13 cellular contexts compared by ENCODE assay signal in genomic region chr17:42071810-42072209, GRCh38. TPM values are rescaled to one million over a fixed set of nuclear protein-coding genes. Genes with fewer than 3 reads are reported as not detected.
DNase-seq lines count a peak whose midpoint lies in the region; ATAC-seq lines count a peak whose summit lies in the region.
"Had no signal": no experiment of that assay in that cellular context is flagged by ENCODE, and none has a peak within 500 bp of the region (broad histone marks: within the 10 kb centered on the region; RNA-seq: fewer than 3 reads in every experiment).

No MANE protein-coding gene starts in this region.

- no peak overlapping the region for H3K27ac ChIP-seq in BLaER1
- H3K27ac ChIP-seq: SJSA1, thyroid gland had no signal

- no peaks in the 10 kb centered on the region for H3K9me3 Mint-ChIP-seq in activated T-helper 1 cell treated with anti-CD3 and anti-CD28 coated beads, Interleukin-12 subunit alpha, Interleukin-12 subunit beta, Interleukin-2, Interleukin-4 antibody, amounts not matched to agents 30 ng/mL and 10 ng/mL and 1 ng/mL, durations not matched to agents 14 hours and 24 hours and 36 hours
- H3K9me3 Mint-ChIP-seq in naive thymus-derived CD8-positive, alpha-beta T cell, result no peaks in the 10 kb centered on the region

- H3K4me2 ChIP-seq in BLaER1, result peak overlapping the region; percentile 68

- H3K27ac Mint-ChIP-seq in activated T-helper 1 cell treated with anti-CD3 and anti-CD28 coated beads, Interleukin-12 subunit alpha, Interleukin-12 subunit beta, Interleukin-2, Interleukin-4 antibody, amounts not matched to agents 30 ng/mL and 10 ng/mL and 1 ng/mL, durations not matched to agents 14 hours and 24 hours and 36 hours, result no peak overlapping the region
- peak overlapping the region in 3 of 10 donors; percentile 40 to 52 (median 43) for H3K27ac Mint-ChIP-seq in naive thymus-derived CD8-positive, alpha-beta T cell

- peaks cover 27% of the 10 kb centered on the region for H3K27me3 Mint-ChIP-seq in activated T-helper 1 cell treated with anti-CD3 and anti-CD28 coated beads, Interleukin-12 subunit alpha, Interleukin-12 subunit beta, Interleukin-2, Interleukin-4 antibody, amounts not matched to agents 30 ng/mL and 10 ng/mL and 1 ng/mL, durations not matched to agents 14 hours and 24 hours and 36 hours (ENCODE audit: insufficient read depth)
- peaks cover 1 to 18% (median 7%) of the 10 kb centered on the region in 5 donors for H3K27me3 Mint-ChIP-seq in naive thymus-derived CD8-positive, alpha-beta T cell

- no peak overlapping the region for H3K4me3 ChIP-seq in BLaER1
- peak overlapping the region; percentile 34 for H3K4me3 ChIP-seq in HAP-1

- no peak overlapping the region for H3K9ac ChIP-seq in BLaER1

- H3K9me3 ChIP-seq in BLaER1, result no peaks in the 10 kb centered on the region
- H3K9me3 ChIP-seq in HAP-1, result no peaks in the 10 kb centered on the region
- H3K9me3 ChIP-seq: SJSA1, thyroid gland had no signal

- POLR2A ChIA-PET in naive thymus-derived CD8-positive, alpha-beta T cell (lab: Charles Lee), result interaction anchor here (0.5 to 1.3 kb wide), 2 partner anchors 41 to 153 kb away, joined by 3 to 5 read pairs; partner anchors contain the start of genes ACLY and DHX58

- intact Hi-C loops in activated T-helper 1 cell treated with anti-CD3 and anti-CD28 coated beads, Interleukin-12 subunit alpha, Interleukin-12 subunit beta, Interleukin-2, Interleukin-4 antibody, amounts not matched to agents 30 ng/mL and 10 ng/mL and 1 ng/mL, durations not matched to agents 14 hours and 24 hours and 36 hours (cut with micrococcal nuclease), result no loop called here

- peak; percentile 30 to 63 for ATAC-seq in naive thymus-derived CD8-positive, alpha-beta T cell
- ATAC-seq in GM18861 (IDR thresholded peaks at IDR 0.05; ENCODE audit: unreplicated experiment), result no peak

- H3K4me1 Mint-ChIP-seq in activated T-helper 1 cell treated with anti-CD3 and anti-CD28 coated beads, Interleukin-12 subunit alpha, Interleukin-12 subunit beta, Interleukin-2, Interleukin-4 antibody, amounts not matched to agents 30 ng/mL and 10 ng/mL and 1 ng/mL, durations not matched to agents 14 hours and 24 hours and 36 hours (ENCODE audit: low read depth), result peaks cover 11% of the 10 kb centered on the region
- peaks cover 5 to 23% (median 8%) of the 10 kb centered on the region in 4 donors for H3K4me1 Mint-ChIP-seq in naive thymus-derived CD8-positive, alpha-beta T cell

- in situ Hi-C loops in HAP-1 (cut with MboI; ENCODE audit: low sequenced_read_pairs), result no loop called here

- H3K36me3 ChIP-seq in BLaER1 (no peaks in the 10 kb centered on the region), HAP-1 (replicated peaks) (no peaks in the 10 kb centered on the region)
- H3K36me3 ChIP-seq: SJSA1, thyroid gland had no signal

- 0 out of 2 replicates have a peak, but pooled peaks cover 12% of the 10 kb centered on the region for H4K20me1 ChIP-seq in BLaER1

- H3K36me3 Mint-ChIP-seq in activated T-helper 1 cell treated with anti-CD3 and anti-CD28 coated beads, Interleukin-12 subunit alpha, Interleukin-12 subunit beta, Interleukin-2, Interleukin-4 antibody, amounts not matched to agents 30 ng/mL and 10 ng/mL and 1 ng/mL, durations not matched to agents 14 hours and 24 hours and 36 hours (ENCODE audit: low read depth), result no peaks in the 10 kb centered on the region
- no peaks in the 10 kb centered on the region for H3K36me3 Mint-ChIP-seq in naive thymus-derived CD8-positive, alpha-beta T cell

- H3K4me3 Mint-ChIP-seq in activated T-helper 1 cell treated with anti-CD3 and anti-CD28 coated beads, Interleukin-12 subunit alpha, Interleukin-12 subunit beta, Interleukin-2, Interleukin-4 antibody, amounts not matched to agents 30 ng/mL and 10 ng/mL and 1 ng/mL, durations not matched to agents 14 hours and 24 hours and 36 hours, result peak overlapping the region; percentile 47
- H3K4me3 Mint-ChIP-seq in naive thymus-derived CD8-positive, alpha-beta T cell, result peak overlapping the region; percentile 71 to 87 (median 73)

- H3K4me1 ChIP-seq in BLaER1 (peaks cover 22% of the 10 kb centered on the region), HAP-1 (peaks cover 4% of the 10 kb centered on the region; the same call in 1 of the 2 replicates)

- peak in 1 of 2 experiments; percentile 27 for DNase-seq in HAP-1 (ENCODE audit: low spot score in 2 of 2)
- no peak for DNase-seq in activated T-helper 1 cell treated with anti-CD3 and anti-CD28 coated beads, Interleukin-12 subunit alpha, Interleukin-12 subunit beta, Interleukin-2, Interleukin-4 antibody, amounts not matched to agents 30 ng/mL and 10 ng/mL and 1 ng/mL, durations not matched to agents 14 hours and 24 hours and 36 hours (ENCODE audit: low spot score)
- peak in 1 of 10 donors; percentile 17 for DNase-seq in naive thymus-derived CD8-positive, alpha-beta T cell
- no peak for DNase-seq in NCI-H226
- no peak for DNase-seq in HUDEP-2 (lab: John Stamatoyannopoulos, UW; ENCODE audit: unreplicated experiment in 76 of 76)
- DNase-seq in NCI-H524 treated with DMSO at 0.1 percent for 48 hours (lab: John Stamatoyannopoulos, UW), result no peak
- DNase-seq: central memory CD4-positive, alpha-beta T cell; NCI-H1092 treated with DMSO at 0.1 percent for 48 hours had no signal

- H3K27me3 ChIP-seq in BLaER1 (peaks cover 40% of the 10 kb centered on the region), HAP-1 (ENCODE audit: low read depth) (no peaks in the 10 kb centered on the region)

RNA-seq across cellular contexts. Expression of gene C17orf113, which starts 21.4 kb away (rescaled TPM):
- 0.05 TPM in 2 replicates for total RNA-seq in activated T-helper 1 cell treated with anti-CD3 and anti-CD28 coated beads, Interleukin-12 subunit alpha, Interleukin-12 subunit beta, Interleukin-2, Interleukin-4 antibody, amounts not matched to agents 30 ng/mL and 10 ng/mL and 1 ng/mL, durations not matched to agents 14 hours and 24 hours and 36 hours
- total RNA-seq in naive thymus-derived CD8-positive, alpha-beta T cell, result under 1 TPM; 0.52 to 0.94 TPM
- under 1 TPM; 0.09 to 0.33 (median 0.13) TPM for polyA plus RNA-seq in naive thymus-derived CD8-positive, alpha-beta T cell

RNA-seq across cellular contexts. Expression of gene ZNF385C, which starts 26.5 kb away (rescaled TPM):
- 0.10 TPM in 1 of 2 replicates, not detected in the other for total RNA-seq in activated T-helper 1 cell treated with anti-CD3 and anti-CD28 coated beads, Interleukin-12 subunit alpha, Interleukin-12 subunit beta, Interleukin-2, Interleukin-4 antibody, amounts not matched to agents 30 ng/mL and 10 ng/mL and 1 ng/mL, durations not matched to agents 14 hours and 24 hours and 36 hours
- under 1 TPM; 0.18 to 0.36 TPM for total RNA-seq in naive thymus-derived CD8-positive, alpha-beta T cell
- under 1 TPM in 2 of 3 donors, not detected in 1; 0.09 to 0.10 TPM for polyA plus RNA-seq in naive thymus-derived CD8-positive, alpha-beta T cell
- total RNA-seq: SJSA1 had no signal

RNA-seq across cellular contexts. Expression of gene DHX58, which starts 40.7 kb away (rescaled TPM):
- 26.9 and 28.4 TPM in 2 replicates for total RNA-seq in activated T-helper 1 cell treated with anti-CD3 and anti-CD28 coated beads, Interleukin-12 subunit alpha, Interleukin-12 subunit beta, Interleukin-2, Interleukin-4 antibody, amounts not matched to agents 30 ng/mL and 10 ng/mL and 1 ng/mL, durations not matched to agents 14 hours and 24 hours and 36 hours
- 10 to 100 TPM; 53.1 to 57.3 TPM for total RNA-seq in naive thymus-derived CD8-positive, alpha-beta T cell
- polyA plus RNA-seq in naive thymus-derived CD8-positive, alpha-beta T cell, result 10 to 100 TPM in 2 of 3 donors, 1 to 10 TPM in 1; 7.3 to 21.7 (median 13.6) TPM

RNA-seq across cellular contexts. Expression of gene KAT2A, which starts 49.4 kb away (rescaled TPM):
- 70.8 and 76.9 TPM in 2 replicates for total RNA-seq in activated T-helper 1 cell treated with anti-CD3 and anti-CD28 coated beads, Interleukin-12 subunit alpha, Interleukin-12 subunit beta, Interleukin-2, Interleukin-4 antibody, amounts not matched to agents 30 ng/mL and 10 ng/mL and 1 ng/mL, durations not matched to agents 14 hours and 24 hours and 36 hours
- total RNA-seq in naive thymus-derived CD8-positive, alpha-beta T cell, result 10 to 100 TPM; 65.3 to 73.3 TPM
- polyA plus RNA-seq in naive thymus-derived CD8-positive, alpha-beta T cell, result 10 to 100 TPM in 1 of 3 donors, 1 to 10 TPM in 2; 5.1 to 11.8 (median 8.8) TPM

RNA-seq across cellular contexts. Expression of gene HSPB9, which starts 50.8 kb away (rescaled TPM):
- total RNA-seq in activated T-helper 1 cell treated with anti-CD3 and anti-CD28 coated beads, Interleukin-12 subunit alpha, Interleukin-12 subunit beta, Interleukin-2, Interleukin-4 antibody, amounts not matched to agents 30 ng/mL and 10 ng/mL and 1 ng/mL, durations not matched to agents 14 hours and 24 hours and 36 hours, result 0.10 TPM in 1 of 2 replicates, not detected in the other
- not detected for total RNA-seq in naive thymus-derived CD8-positive, alpha-beta T cell
- not detected for polyA plus RNA-seq in naive thymus-derived CD8-positive, alpha-beta T cell
- total RNA-seq: left colon, SJSA1 had no signal
